ENCODE assay signal across 19 cellular contexts in the genomic region with DNA sequence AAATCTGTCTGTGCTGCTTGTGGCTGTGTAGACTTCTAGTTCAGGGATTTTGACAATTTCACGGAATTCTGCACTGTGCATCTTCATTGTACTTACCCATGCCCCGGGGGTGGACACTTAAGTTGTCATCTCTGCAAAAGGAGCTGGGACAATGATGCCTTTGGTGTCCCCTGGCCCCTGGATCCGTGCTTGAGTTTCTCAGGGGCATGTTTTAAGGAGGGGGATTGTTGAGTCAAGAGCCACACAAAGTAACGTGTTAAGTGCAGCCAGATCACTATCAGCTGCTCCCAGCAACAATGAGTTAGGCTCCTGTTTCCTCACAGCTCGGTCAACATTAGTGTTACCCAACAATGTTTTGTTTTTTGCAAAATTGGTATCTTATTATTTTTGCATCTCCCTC.
DNase-seq lines count a peak whose midpoint lies in the region; ATAC-seq, FAIRE-seq and TF ChIP-seq lines count a peak whose summit lies in the region.
"Had no signal": no experiment of that assay in that cellular context is flagged by ENCODE, and none has a peak within 500 bp of the region (broad histone marks: within the 10 kb centered on the region; RNA-seq: fewer than 3 reads in every experiment).

No MANE protein-coding gene starts in this region.

- FAIRE-seq in bronchial epithelial cell (lab: Jason Lieb, UNC): peak; percentile 60
- FAIRE-seq: G401.6, GM12892, HepG2, HTR-8/SVneo had no signal

- peaks cover 5% of the 10 kb centered on the region for H3K27me3 Mint-ChIP-seq in activated CD4-positive, alpha-beta T cell treated with anti-CD3 and anti-CD28 coated beads, Interleukin-2, amount 10 ng/mL, durations not matched to agents 24 days and 14 days
- peaks cover 18% of the 10 kb centered on the region for H3K27me3 Mint-ChIP-seq in type B pancreatic cell

- H3K36me3 Mint-ChIP-seq in activated CD4-positive, alpha-beta T cell treated with anti-CD3 and anti-CD28 coated beads, Interleukin-2, amount 10 ng/mL, durations not matched to agents 24 days and 14 days (ENCODE audit: low read depth): no peaks in the 10 kb centered on the region
- no peaks in the 10 kb centered on the region for H3K36me3 Mint-ChIP-seq in type B pancreatic cell
- H3K36me3 Mint-ChIP-seq: CD4-positive, alpha-beta memory T cell had no signal

- no peak overlapping the region for H3K27ac Mint-ChIP-seq in activated CD4-positive, alpha-beta T cell treated with anti-CD3 and anti-CD28 coated beads, Interleukin-2, amount 10 ng/mL, durations not matched to agents 24 days and 14 days
- H3K27ac Mint-ChIP-seq in type B pancreatic cell: no peak overlapping the region
- H3K27ac Mint-ChIP-seq: CD4-positive, alpha-beta memory T cell; GM23338 had no signal

- H3K9me3 Mint-ChIP-seq in activated CD4-positive, alpha-beta T cell treated with anti-CD3 and anti-CD28 coated beads, Interleukin-2, amount 10 ng/mL, durations not matched to agents 24 days and 14 days: no peaks in the 10 kb centered on the region
- H3K9me3 Mint-ChIP-seq in type B pancreatic cell: no peaks in the 10 kb centered on the region
- H3K9me3 Mint-ChIP-seq: GM23338, H9 had no signal

- no peak overlapping the region for H3K4me3 Mint-ChIP-seq in activated CD4-positive, alpha-beta T cell treated with anti-CD3 and anti-CD28 coated beads, Interleukin-2, amount 10 ng/mL, durations not matched to agents 24 days and 14 days
- H3K4me3 Mint-ChIP-seq in type B pancreatic cell: no peak overlapping the region
- H3K4me3 Mint-ChIP-seq: CD4-positive, alpha-beta memory T cell; GM23338; H9 had no signal

- no peaks in the 10 kb centered on the region for H3K36me3 ChIP-seq in bronchial epithelial cell (ENCODE audit: control insufficient read depth, insufficient read depth, low read length)
- H3K36me3 ChIP-seq: BE2C had no signal

- intact Hi-C loops in activated CD4-positive, alpha-beta T cell treated with anti-CD3 and anti-CD28 coated beads, Interleukin-2, amount 10 ng/mL, durations not matched to agents 24 days and 14 days (cut with micrococcal nuclease): no loop called here

- no peak overlapping the region for H3K4me3 ChIP-seq in bronchial epithelial cell (ENCODE audit: low read depth, low read length)
- H3K4me3 ChIP-seq: GM23338 had no signal

- peak; percentile 41 for DNase-seq in activated CD4-positive, alpha-beta T cell treated with anti-CD3 and anti-CD28 coated beads, Interleukin-2, amount 10 ng/mL, durations not matched to agents 24 days and 14 days
- no peak for DNase-seq in activated CD4-positive, alpha-beta T cell treated with anti-CD3 and anti-CD28 coated beads, Interleukin-2, amount 50 U/mL, for 1 hour
- DNase-seq in bronchial epithelial cell (ENCODE audit: low read depth) (no peak), islet precursor cell (peak; percentile 56), type B pancreatic cell (ENCODE audit: extremely low spot score, unreplicated experiment) (no peak), DMS153 treated with DMSO at 0.1 percent for 48 hours (lab: John Stamatoyannopoulos, UW; ENCODE audit: unreplicated experiment) (no peak)
- DNase-seq: 8988T; ACHN; BE2C; CD4-positive, alpha-beta memory T cell; DMS79 treated with DMSO at 0.1 percent for 48 hours; EL had no signal

- no peak for ATAC-seq in HG03342 (IDR thresholded peaks at IDR 0.05; ENCODE audit: unreplicated experiment)
- ATAC-seq: GM23338, HepG2 had no signal

- TF ChIP-seq CTCF in bronchial epithelial cell (IDR thresholded peaks at IDR 0.05; ENCODE audit: insufficient read depth, low read length, severe bottlenecking) (no peak), type B pancreatic cell (conservative IDR thresholded peaks at IDR 0.05) (no peak)

- no peaks in the 10 kb centered on the region for H3K27me3 ChIP-seq in bronchial epithelial cell (ENCODE audit: control insufficient read depth, insufficient read depth, low read length)

- H3K4me1 Mint-ChIP-seq in activated CD4-positive, alpha-beta T cell treated with anti-CD3 and anti-CD28 coated beads, Interleukin-2, amount 10 ng/mL, durations not matched to agents 24 days and 14 days: peaks cover 7% of the 10 kb centered on the region
- peaks cover 9% of the 10 kb centered on the region for H3K4me1 Mint-ChIP-seq in type B pancreatic cell (ENCODE audit: unreplicated experiment)
- H3K4me1 Mint-ChIP-seq: GM23338 had no signal

Comparison
In these comparisons a context has a peak if more than half of its experiments do, and no peak if none do; other contexts are left out.
1. DNase-seq: peak in activated CD4-positive, alpha-beta T cell treated with anti-CD3 and anti-CD28 coated beads, Interleukin-2, amount 10 ng/mL, durations not matched to agents 24 days and 14 days (single experiment) and islet precursor cell (single experiment); none in activated CD4-positive, alpha-beta T cell treated with anti-CD3 and anti-CD28 coated beads, Interleukin-2, amount 50 U/mL, for 1 hour (single experiment), bronchial epithelial cell (single experiment), type B pancreatic cell (single experiment) and DMS153 treated with DMSO at 0.1 percent for 48 hours (single experiment).